1 cellular context compared by ENCODE assay signal in the genomic region with DNA sequence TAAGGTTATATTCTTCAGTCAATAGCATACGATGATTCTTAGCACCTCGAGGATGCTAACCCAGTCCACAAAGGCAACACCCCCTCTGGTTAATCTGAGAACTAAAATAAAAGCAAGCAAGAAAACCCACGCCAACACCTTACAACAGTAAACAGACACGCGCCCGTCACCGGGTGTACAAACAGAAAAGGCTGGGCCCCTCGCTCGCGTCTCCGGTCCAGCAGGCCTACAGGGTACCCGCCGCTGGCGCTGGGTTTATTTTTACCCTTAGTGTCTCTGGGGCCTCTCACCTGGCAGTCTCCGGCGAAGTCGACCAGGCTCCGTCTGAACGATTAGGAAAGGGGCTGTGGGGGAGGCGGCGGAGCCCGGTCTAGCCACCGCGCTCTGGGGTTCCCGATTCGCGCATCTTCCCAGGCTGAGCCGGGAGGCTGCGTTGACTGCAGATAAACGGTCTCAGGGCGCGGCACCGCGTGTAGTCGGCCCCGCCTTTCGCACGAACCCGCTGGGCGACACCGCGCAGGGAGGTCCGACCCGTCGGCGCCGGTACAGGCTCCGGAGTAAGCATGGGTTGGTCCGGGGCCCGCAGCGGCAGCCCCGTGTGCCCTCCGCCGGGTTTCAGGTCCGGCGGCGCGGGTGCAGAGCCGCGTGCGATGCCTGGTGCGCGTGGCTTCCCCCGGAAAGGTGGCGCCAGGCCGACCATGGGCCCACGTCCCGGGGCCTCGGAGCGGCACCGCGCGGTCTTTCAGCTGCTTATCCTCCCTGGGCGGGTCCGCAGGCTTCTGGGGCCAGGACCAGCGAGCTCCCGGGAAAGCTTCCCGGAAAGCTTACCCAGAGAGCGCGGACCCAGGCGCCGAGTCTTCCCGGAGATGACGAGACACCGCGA.
A peak's percentile ranks its signal among the peaks of the same experiment; 100 is the strongest.
TF ChIP-seq lines count a peak whose summit lies in the region.

A gene with protein sequence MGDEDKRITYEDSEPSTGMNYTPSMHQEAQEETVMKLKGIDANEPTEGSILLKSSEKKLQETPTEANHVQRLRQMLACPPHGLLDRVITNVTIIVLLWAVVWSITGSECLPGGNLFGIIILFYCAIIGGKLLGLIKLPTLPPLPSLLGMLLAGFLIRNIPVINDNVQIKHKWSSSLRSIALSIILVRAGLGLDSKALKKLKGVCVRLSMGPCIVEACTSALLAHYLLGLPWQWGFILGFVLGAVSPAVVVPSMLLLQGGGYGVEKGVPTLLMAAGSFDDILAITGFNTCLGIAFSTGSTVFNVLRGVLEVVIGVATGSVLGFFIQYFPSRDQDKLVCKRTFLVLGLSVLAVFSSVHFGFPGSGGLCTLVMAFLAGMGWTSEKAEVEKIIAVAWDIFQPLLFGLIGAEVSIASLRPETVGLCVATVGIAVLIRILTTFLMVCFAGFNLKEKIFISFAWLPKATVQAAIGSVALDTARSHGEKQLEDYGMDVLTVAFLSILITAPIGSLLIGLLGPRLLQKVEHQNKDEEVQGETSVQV (minus strand): TSS at position 868 of the 883 bp plus-strand sequence. CDS start 9,211 bp downstream, outside the sequence.

TF ChIP-seq in K562, 482 proteins besides CTCF, POLR2A, EP300 and RAD21 (continued from another document and continues in another):
- TF ChIP-seq SLC30A9 (CRISPR knock-in tag; IDR thresholded peaks at IDR 0.05) (no peak), CBX3 (IDR thresholded peaks at IDR 0.05; ENCODE audit: borderline replicate concordance in 1 of 2, low read length in 2 of 2) (peak in 1 of 2 experiments; percentile 34; a peak in 1 of 3 replicates), KDM1A (IDR thresholded peaks at IDR 0.05) (0 out of 4 replicates have a peak, but pooled peaks of 1 of the 2 experiments have one; percentile 7), PYGO2 (tag; IDR thresholded peaks at IDR 0.05) (no peak), DNMT1 (IDR thresholded peaks at IDR 0.05) (no peak), ZNF197 (CRISPR knock-in tag; IDR thresholded peaks at IDR 0.05; ENCODE audit: low read depth) (no peak), RBM22 (IDR thresholded peaks at IDR 0.05; ENCODE audit: low read depth, low read length, poor library complexity, severe bottlenecking) (no peak), HDAC2 (IDR thresholded peaks at IDR 0.05) (0 out of 2 replicates have a peak, but pooled peaks have one; percentile 16), HNRNPH1 (optimal IDR thresholded peaks at IDR 0.05; ENCODE audit: low read depth, low read length) (no peak), CBX2 (IDR thresholded peaks at IDR 0.05; ENCODE audit: insufficient read depth, low read length, poor library complexity, severe bottlenecking) (no peak), BRCA1 (IDR thresholded peaks at IDR 0.05) (no peak), BRCA1 (CRISPR knock-in tag; IDR thresholded peaks at IDR 0.05) (no peak), MTA1 (IDR thresholded peaks at IDR 0.05; ENCODE audit: borderline replicate concordance) (no peak), TCF7L2 (IDR thresholded peaks at IDR 0.05; ENCODE audit: low read depth, low read length) (no peak), GABPB1 (CRISPR knock-in tag; IDR thresholded peaks at IDR 0.05) (peak; percentile 83), TBP (optimal IDR thresholded peaks at IDR 0.05; ENCODE audit: low read depth, low read length) (peak; percentile 41), RBBP5 (IDR thresholded peaks at IDR 0.05; ENCODE audit: borderline replicate concordance, insufficient read depth, low read length, poor library complexity, severe bottlenecking) (peak; percentile 80), MTF1 (CRISPR knock-in tag; IDR thresholded peaks at IDR 0.05; ENCODE audit: borderline replicate concordance) (no peak), HMG20A (CRISPR knock-in tag; conservative IDR thresholded peaks at IDR 0.05) (no peak), MCM5 (IDR thresholded peaks at IDR 0.05; ENCODE audit: low read depth) (no peak), MIER1 (IDR thresholded peaks at IDR 0.05; ENCODE audit: low read depth) (no peak), FOXK2 (conservative IDR thresholded peaks at IDR 0.05 in 1 of 2, IDR thresholded peaks at IDR 0.05 in 1 of 2; ENCODE audit: low read depth in 2 of 2) (no peak), ZKSCAN1 (IDR thresholded peaks at IDR 0.05; ENCODE audit: low read depth, low read length) (no peak), DPF2 (IDR thresholded peaks at IDR 0.05) (no peak), ZKSCAN3 (CRISPR knock-in tag; IDR thresholded peaks at IDR 0.05) (no peak), KHSRP (IDR thresholded peaks at IDR 0.05) (no peak), ZNF3 (CRISPR knock-in tag; IDR thresholded peaks at IDR 0.05) (no peak), RFX7 (CRISPR knock-in tag; IDR thresholded peaks at IDR 0.05) (no peak), TAF1 (IDR thresholded peaks at IDR 0.05; ENCODE audit: control insufficient read depth, extremely low read depth, insufficient read depth, low read length, severe bottlenecking) (no peak), NR1H2 (CRISPR knock-in tag; IDR thresholded peaks at IDR 0.05) (0 out of 2 replicates have a peak, but pooled peaks have one; percentile 24), ARNT (IDR thresholded peaks at IDR 0.05) (no peak), NFIC (IDR thresholded peaks at IDR 0.05) (no peak; the same call in 1 of the 2 replicates), SMARCC2 (IDR thresholded peaks at IDR 0.05; ENCODE audit: low read depth) (no peak), XRCC5 (IDR thresholded peaks at IDR 0.05; ENCODE audit: low read depth, low read length) (no peak), ZNF354B (CRISPR knock-in tag; IDR thresholded peaks at IDR 0.05) (no peak), SRSF7 (optimal IDR thresholded peaks at IDR 0.05; ENCODE audit: low read depth, low read length) (no peak), ZNF384 (IDR thresholded peaks at IDR 0.05; ENCODE audit: low read depth, low read length) (no peak), ELF4 (CRISPR knock-in tag; IDR thresholded peaks at IDR 0.05) (no peak), BRD9 (IDR thresholded peaks at IDR 0.05; ENCODE audit: low read depth, partially characterized antibody) (no peak), CREB1 (IDR thresholded peaks at IDR 0.05) (no peak), CREB1 (CRISPR knock-in tag; IDR thresholded peaks at IDR 0.05) (peak; percentile 70), ZEB2 (IDR thresholded peaks at IDR 0.05) (no peak), MCM2 (IDR thresholded peaks at IDR 0.05; ENCODE audit: low read depth) (no peak), HSF4 (CRISPR knock-in tag; IDR thresholded peaks at IDR 0.05; ENCODE audit: borderline replicate concordance) (no peak), CBFA2T3 (IDR thresholded peaks at IDR 0.05) (no peak), GABPA (tag; conservative IDR thresholded peaks at IDR 0.05; ENCODE audit: low read depth) (no peak; the same call in 1 of the 2 replicates), SIRT6 (IDR thresholded peaks at IDR 0.05; ENCODE audit: low read depth, low read length) (no peak), CCNT2 (IDR thresholded peaks at IDR 0.05; ENCODE audit: borderline replicate concordance, extremely low read depth, insufficient read length, low read depth, low read length) (peak; percentile 61), ARID1B (IDR thresholded peaks at IDR 0.05) (no peak), NRF1 (conservative IDR thresholded peaks at IDR 0.05 in 1 of 2, IDR thresholded peaks at IDR 0.05 in 1 of 2) (no peak; a peak in 1 of 4 replicates)
- TF ChIP-seq, protein P1, sequence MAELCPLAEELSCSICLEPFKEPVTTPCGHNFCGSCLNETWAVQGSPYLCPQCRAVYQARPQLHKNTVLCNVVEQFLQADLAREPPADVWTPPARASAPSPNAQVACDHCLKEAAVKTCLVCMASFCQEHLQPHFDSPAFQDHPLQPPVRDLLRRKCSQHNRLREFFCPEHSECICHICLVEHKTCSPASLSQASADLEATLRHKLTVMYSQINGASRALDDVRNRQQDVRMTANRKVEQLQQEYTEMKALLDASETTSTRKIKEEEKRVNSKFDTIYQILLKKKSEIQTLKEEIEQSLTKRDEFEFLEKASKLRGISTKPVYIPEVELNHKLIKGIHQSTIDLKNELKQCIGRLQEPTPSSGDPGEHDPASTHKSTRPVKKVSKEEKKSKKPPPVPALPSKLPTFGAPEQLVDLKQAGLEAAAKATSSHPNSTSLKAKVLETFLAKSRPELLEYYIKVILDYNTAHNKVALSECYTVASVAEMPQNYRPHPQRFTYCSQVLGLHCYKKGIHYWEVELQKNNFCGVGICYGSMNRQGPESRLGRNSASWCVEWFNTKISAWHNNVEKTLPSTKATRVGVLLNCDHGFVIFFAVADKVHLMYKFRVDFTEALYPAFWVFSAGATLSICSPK (IDR thresholded peaks at IDR 0.05; ENCODE audit: borderline replicate concordance) = no peak
- TF ChIP-seq, protein P2, sequence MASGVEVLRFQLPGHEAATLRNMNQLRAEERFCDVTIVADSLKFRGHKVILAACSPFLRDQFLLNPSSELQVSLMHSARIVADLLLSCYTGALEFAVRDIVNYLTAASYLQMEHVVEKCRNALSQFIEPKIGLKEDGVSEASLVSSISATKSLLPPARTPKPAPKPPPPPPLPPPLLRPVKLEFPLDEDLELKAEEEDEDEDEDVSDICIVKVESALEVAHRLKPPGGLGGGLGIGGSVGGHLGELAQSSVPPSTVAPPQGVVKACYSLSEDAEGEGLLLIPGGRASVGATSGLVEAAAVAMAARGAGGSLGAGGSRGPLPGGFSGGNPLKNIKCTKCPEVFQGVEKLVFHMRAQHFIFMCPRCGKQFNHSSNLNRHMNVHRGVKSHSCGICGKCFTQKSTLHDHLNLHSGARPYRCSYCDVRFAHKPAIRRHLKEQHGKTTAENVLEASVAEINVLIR (CRISPR knock-in tag; IDR thresholded peaks at IDR 0.05) = no peak
- TF ChIP-seq, protein P3, sequence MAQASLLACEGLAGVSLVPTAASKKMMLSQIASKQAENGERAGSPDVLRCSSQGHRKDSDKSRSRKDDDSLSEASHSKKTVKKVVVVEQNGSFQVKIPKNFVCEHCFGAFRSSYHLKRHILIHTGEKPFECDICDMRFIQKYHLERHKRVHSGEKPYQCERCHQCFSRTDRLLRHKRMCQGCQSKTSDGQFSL (CRISPR knock-in tag; IDR thresholded peaks at IDR 0.05) = 0 out of 2 replicates have a peak, but pooled peaks have one; percentile 10
- TF ChIP-seq, protein P3 (tag; IDR thresholded peaks at IDR 0.05) = no peak
- TF ChIP-seq, protein P4, sequence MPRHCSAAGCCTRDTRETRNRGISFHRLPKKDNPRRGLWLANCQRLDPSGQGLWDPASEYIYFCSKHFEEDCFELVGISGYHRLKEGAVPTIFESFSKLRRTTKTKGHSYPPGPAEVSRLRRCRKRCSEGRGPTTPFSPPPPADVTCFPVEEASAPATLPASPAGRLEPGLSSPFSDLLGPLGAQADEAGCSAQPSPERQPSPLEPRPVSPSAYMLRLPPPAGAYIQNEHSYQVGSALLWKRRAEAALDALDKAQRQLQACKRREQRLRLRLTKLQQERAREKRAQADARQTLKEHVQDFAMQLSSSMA (CRISPR knock-in tag; IDR thresholded peaks at IDR 0.05) = no peak
- TF ChIP-seq, protein P5, sequence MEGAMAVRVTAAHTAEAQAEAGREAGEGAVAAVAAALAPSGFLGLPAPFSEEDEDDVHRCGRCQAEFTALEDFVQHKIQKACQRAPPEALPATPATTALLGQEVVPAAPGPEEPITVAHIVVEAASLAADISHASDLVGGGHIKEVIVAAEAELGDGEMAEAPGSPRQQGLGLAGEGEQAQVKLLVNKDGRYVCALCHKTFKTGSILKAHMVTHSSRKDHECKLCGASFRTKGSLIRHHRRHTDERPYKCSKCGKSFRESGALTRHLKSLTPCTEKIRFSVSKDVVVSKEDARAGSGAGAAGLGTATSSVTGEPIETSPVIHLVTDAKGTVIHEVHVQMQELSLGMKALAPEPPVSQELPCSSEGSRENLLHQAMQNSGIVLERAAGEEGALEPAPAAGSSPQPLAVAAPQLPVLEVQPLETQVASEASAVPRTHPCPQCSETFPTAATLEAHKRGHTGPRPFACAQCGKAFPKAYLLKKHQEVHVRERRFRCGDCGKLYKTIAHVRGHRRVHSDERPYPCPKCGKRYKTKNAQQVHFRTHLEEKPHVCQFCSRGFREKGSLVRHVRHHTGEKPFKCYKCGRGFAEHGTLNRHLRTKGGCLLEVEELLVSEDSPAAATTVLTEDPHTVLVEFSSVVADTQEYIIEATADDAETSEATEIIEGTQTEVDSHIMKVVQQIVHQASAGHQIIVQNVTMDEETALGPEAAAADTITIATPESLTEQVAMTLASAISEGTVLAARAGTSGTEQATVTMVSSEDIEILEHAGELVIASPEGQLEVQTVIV (CRISPR knock-in tag; IDR thresholded peaks at IDR 0.05; ENCODE audit: borderline replicate concordance) = no peak
- TF ChIP-seq, protein P6, sequence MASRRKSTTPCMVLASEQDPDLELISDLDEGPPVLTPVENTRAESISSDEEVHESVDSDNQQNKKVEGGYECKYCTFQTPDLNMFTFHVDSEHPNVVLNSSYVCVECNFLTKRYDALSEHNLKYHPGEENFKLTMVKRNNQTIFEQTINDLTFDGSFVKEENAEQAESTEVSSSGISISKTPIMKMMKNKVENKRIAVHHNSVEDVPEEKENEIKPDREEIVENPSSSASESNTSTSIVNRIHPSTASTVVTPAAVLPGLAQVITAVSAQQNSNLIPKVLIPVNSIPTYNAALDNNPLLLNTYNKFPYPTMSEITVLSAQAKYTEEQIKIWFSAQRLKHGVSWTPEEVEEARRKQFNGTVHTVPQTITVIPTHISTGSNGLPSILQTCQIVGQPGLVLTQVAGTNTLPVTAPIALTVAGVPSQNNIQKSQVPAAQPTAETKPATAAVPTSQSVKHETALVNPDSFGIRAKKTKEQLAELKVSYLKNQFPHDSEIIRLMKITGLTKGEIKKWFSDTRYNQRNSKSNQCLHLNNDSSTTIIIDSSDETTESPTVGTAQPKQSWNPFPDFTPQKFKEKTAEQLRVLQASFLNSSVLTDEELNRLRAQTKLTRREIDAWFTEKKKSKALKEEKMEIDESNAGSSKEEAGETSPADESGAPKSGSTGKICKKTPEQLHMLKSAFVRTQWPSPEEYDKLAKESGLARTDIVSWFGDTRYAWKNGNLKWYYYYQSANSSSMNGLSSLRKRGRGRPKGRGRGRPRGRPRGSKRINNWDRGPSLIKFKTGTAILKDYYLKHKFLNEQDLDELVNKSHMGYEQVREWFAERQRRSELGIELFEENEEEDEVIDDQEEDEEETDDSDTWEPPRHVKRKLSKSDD (conservative IDR thresholded peaks at IDR 0.05; ENCODE audit: low read length) = no peak
- TF ChIP-seq, protein P7, sequence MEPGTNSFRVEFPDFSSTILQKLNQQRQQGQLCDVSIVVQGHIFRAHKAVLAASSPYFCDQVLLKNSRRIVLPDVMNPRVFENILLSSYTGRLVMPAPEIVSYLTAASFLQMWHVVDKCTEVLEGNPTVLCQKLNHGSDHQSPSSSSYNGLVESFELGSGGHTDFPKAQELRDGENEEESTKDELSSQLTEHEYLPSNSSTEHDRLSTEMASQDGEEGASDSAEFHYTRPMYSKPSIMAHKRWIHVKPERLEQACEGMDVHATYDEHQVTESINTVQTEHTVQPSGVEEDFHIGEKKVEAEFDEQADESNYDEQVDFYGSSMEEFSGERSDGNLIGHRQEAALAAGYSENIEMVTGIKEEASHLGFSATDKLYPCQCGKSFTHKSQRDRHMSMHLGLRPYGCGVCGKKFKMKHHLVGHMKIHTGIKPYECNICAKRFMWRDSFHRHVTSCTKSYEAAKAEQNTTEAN (CRISPR knock-in tag; IDR thresholded peaks at IDR 0.05) = 0 out of 2 replicates have a peak, but pooled peaks have one; percentile 22
